In genomic region chr2:121069434-121069969, GRCh38 we compare ENCODE assay signal across 24 cellular contexts.
"Had no signal": no experiment of that assay in that cellular context is flagged by ENCODE, and none has a peak within 500 bp of the region (broad histone marks: within the 10 kb centered on the region; RNA-seq: fewer than 3 reads in every experiment).

No MANE protein-coding gene starts in this region.

- FAIRE-seq: endometrium, islet of Langerhans, keratinocyte had no signal

- H3K27ac ChIP-seq: colonic mucosa, epithelial cell of prostate, esophagus squamous epithelium, gastrocnemius medialis, heart right ventricle, left lung, lower lobe of right lung had no signal

- DNase-seq: colonic mucosa; cortex of kidney; effector CD8-positive, alpha-beta T cell; effector memory CD8-positive, alpha-beta T cell; endodermal cell; erythroblast; esophagus squamous epithelium; foreskin fibroblast; foreskin melanocyte; gastrocnemius medialis; glutamatergic neuron; head of caudate nucleus; heart right ventricle; hippocampal formation; left cardiac atrium; left ventricle myocardium superior; lower lobe of right lung; mesendoderm; midbrain had no signal

- ATAC-seq: effector memory CD8-positive, alpha-beta T cell; gastrocnemius medialis; heart right ventricle; left cardiac atrium; left lung; left ventricle myocardium superior; lower lobe of right lung had no signal

- H3K4me1 ChIP-seq: colonic mucosa, gastrocnemius medialis, left lung, lower lobe of right lung had no signal

- H3K9me3 ChIP-seq: colonic mucosa, esophagus squamous epithelium, gastrocnemius medialis, heart right ventricle, left lung, lower lobe of right lung had no signal

- H3K36me3 ChIP-seq: colonic mucosa, esophagus squamous epithelium, gastrocnemius medialis, heart right ventricle, left lung, lower lobe of right lung had no signal

- H3K4me3 ChIP-seq: colonic mucosa, esophagus squamous epithelium, gastrocnemius medialis, heart right ventricle, left lung, lower lobe of right lung had no signal
